17 cellular contexts compared by ENCODE assay signal in the genomic region with DNA sequence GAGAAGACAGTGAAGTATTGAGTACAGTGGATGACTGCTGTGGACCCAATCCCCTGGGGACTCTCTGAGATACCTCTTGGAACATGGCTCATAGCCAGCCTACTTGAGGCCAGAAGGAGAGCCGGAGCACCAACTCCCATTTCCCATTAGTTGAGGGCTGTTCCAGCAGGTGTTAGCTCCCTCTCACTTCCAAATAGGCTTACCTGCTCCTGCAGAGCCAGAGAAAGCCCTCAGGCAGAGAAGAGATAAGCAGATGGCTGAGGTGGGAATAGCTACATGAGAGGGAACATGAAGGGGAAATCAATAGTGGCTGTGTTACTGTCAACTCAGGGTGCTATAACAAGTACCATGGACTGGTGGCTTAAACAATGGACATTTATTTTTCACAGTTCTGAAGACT. TPM values are rescaled to one million over a fixed set of nuclear protein-coding genes. Genes with fewer than 3 reads are reported as not detected.
A peak's percentile ranks its signal among the peaks of the same experiment; 100 is the strongest.
DNase-seq lines count a peak whose midpoint lies in the region; ATAC-seq and TF ChIP-seq lines count a peak whose summit lies in the region.
"Had no signal": no experiment of that assay in that cellular context is flagged by ENCODE, and none has a peak within 500 bp of the region (broad histone marks: within the 10 kb centered on the region; RNA-seq: fewer than 3 reads in every experiment).

No MANE protein-coding gene starts in this region.

- peaks cover 36% of the 10 kb centered on the region for H3K27me3 Mint-ChIP-seq in endodermal cell (ENCODE audit: insufficient read depth)

- H3K9ac ChIP-seq in endodermal cell (ENCODE audit: extremely low read depth, low read length, poor library complexity, severe bottlenecking), result no peak overlapping the region

- H3K27me3 ChIP-seq in endodermal cell (ENCODE audit: control insufficient read depth, insufficient read depth, low read length, poor library complexity, severe bottlenecking) (peaks cover 4% of the 10 kb centered on the region), right cardiac atrium (ENCODE audit: control insufficient read depth, insufficient read depth) (no peaks in the 10 kb centered on the region)

- intact Hi-C loops in right cardiac atrium (cut with DNase I), result no loop called here

- H3K4me1 Mint-ChIP-seq in endodermal cell, result peaks cover 20% of the 10 kb centered on the region
- H3K4me1 Mint-ChIP-seq: CD4-positive, alpha-beta memory T cell had no signal

- H3K4me1 ChIP-seq in endodermal cell (ENCODE audit: control insufficient read depth, insufficient read depth, low read length), result peaks cover 4% of the 10 kb centered on the region
- H3K4me1 ChIP-seq in right cardiac atrium (ENCODE audit: control insufficient read depth, insufficient read depth, low read length), result no peaks in the 10 kb centered on the region
- H3K4me1 ChIP-seq: BE2C, SJSA1 had no signal

- H3K9me3 Mint-ChIP-seq in endodermal cell, result peaks cover 19% of the 10 kb centered on the region

- no peak for TF ChIP-seq CTCF in endodermal cell (conservative IDR thresholded peaks at IDR 0.05)

- H3K27ac ChIP-seq in endodermal cell (ENCODE audit: low read depth, low read length) (no peak overlapping the region), right cardiac atrium (ENCODE audit: low read length) (no peak overlapping the region)
- H3K27ac ChIP-seq: SJSA1 had no signal

- no peak for ATAC-seq in right cardiac atrium
- ATAC-seq: PC-3 had no signal

- no peaks in the 10 kb centered on the region for H3K36me3 Mint-ChIP-seq in endodermal cell (ENCODE audit: low read depth)

- H3K4me3 Mint-ChIP-seq in endodermal cell, result no peak overlapping the region
- H3K4me3 Mint-ChIP-seq: CD4-positive, alpha-beta memory T cell had no signal

- 50% methylated on average over 1 of the region's 1 CpG; no CpG with 5 or more reads in 1 of the 2 experiments for WGBS in endodermal cell (ENCODE audit: insufficient coverage in 1 of 2, insufficient read length in 1 of 2), 2 experiments
- WGBS in right cardiac atrium, result 69% methylated on average over 1 of the region's 1 CpG

- no peaks in the 10 kb centered on the region for H3K36me3 ChIP-seq in endodermal cell (ENCODE audit: control insufficient read depth, insufficient read depth, low read length)
- H3K36me3 ChIP-seq: BE2C, SJSA1 had no signal

- peaks cover 25% of the 10 kb centered on the region for H3K9me3 ChIP-seq in endodermal cell (ENCODE audit: control insufficient read depth, low read length)
- no peaks in the 10 kb centered on the region for H3K9me3 ChIP-seq in right cardiac atrium (ENCODE audit: control insufficient read depth, low read length)
- H3K9me3 ChIP-seq: BE2C, SJSA1 had no signal

- H3K4me3 ChIP-seq in endodermal cell (ENCODE audit: low read length) (peak overlapping the region; percentile 69), right cardiac atrium (ENCODE audit: low read length) (no peak overlapping the region)
- H3K4me3 ChIP-seq: SJSA1 had no signal

- no peak overlapping the region for H3K27ac Mint-ChIP-seq in endodermal cell
- H3K27ac Mint-ChIP-seq: CD4-positive, alpha-beta memory T cell had no signal

- DNase-seq in DMS79 treated with DMSO at 0.1 percent for 48 hours (lab: John Stamatoyannopoulos, UW) (peak; percentile 45), NCI-H2029 (lab: John Stamatoyannopoulos, UW) (peak; percentile 88), NCI-H345 treated with DMSO at 0.1 percent for 48 hours (lab: John Stamatoyannopoulos, UW; ENCODE audit: unreplicated experiment) (peak; percentile 91), endodermal cell (peak; percentile 63), HuH-7.5 (ENCODE audit: low spot score) (no peak), AML-193 (lab: John Stamatoyannopoulos, UW) (no peak), right cardiac atrium (no peak)
- DNase-seq: BE2C; CD4-positive, alpha-beta memory T cell; HCEC 1CT; IMR-90; Kasumi-1; NCI-H1930; NK-92 treated with Interleukin-12 subunit alpha and Interleukin-12 subunit beta, amount 100 ng/mL, for 24 hours; PC-3 had no signal

RNA-seq across cellular contexts. Expression of a gene that starts 4.6 kb away (rescaled TPM):
- under 1 TPM; 0.64 to 0.97 TPM for total RNA-seq in endodermal cell
- polyA plus RNA-seq in endodermal cell (2013, experiment 1 of 2), result not detected
- polyA plus RNA-seq in endodermal cell (2013, experiment 2 of 2), result 0.46 TPM
- total RNA-seq in right cardiac atrium, result not detected
- polyA plus RNA-seq in right cardiac atrium, result not detected
- total RNA-seq: CD4-positive, alpha-beta memory T cell; IMR-90; NCI-H460; PC-3; SJSA1 had no signal
- polyA plus RNA-seq: CD4-positive, alpha-beta memory T cell had no signal

Comparison
In these comparisons a context has a peak if more than half of its experiments do, and no peak if none do; other contexts are left out.
1. DNase-seq: peak in DMS79 treated with DMSO at 0.1 percent for 48 hours (single experiment), NCI-H2029 (single experiment), NCI-H345 treated with DMSO at 0.1 percent for 48 hours (single experiment) and endodermal cell (single experiment); none in HuH-7.5 (single experiment), AML-193 (0 of 2) and right cardiac atrium (0 of 3).